8 cellular contexts compared by ENCODE assay signal in genomic region chr10:29735628-29736324, GRCh38.
DNase-seq lines count a peak whose midpoint lies in the region; ATAC-seq, FAIRE-seq and TF ChIP-seq lines count a peak whose summit lies in the region.

No MANE protein-coding gene starts in this region.

- intact Hi-C loops in endothelial cell of umbilical vein (cut with micrococcal nuclease) = loop anchor here (1.0 to 10.0 kb wide), 13 partner anchors 22 to 267 kb away; no protein-coding TSS in a partner anchor

- TF ChIP-seq POLR2A in endothelial cell of umbilical vein (IDR thresholded peaks at IDR 0.05; ENCODE audit: low read depth, low read length) = peak; percentile 20

- dilution Hi-C loops in endothelial cell of umbilical vein (cut with MboI; ENCODE audit: extremely low pct_ligation_motif_present, low sequenced_read_pairs) = no loop called here

- BruUV-seq in endothelial cell of umbilical vein (replicated peaks; lab: Mats Ljungman, UMichigan) = no TSS peak

- no peaks in the 10 kb centered on the region for H3K9me3 ChIP-seq in BE2C
- no peaks in the 10 kb centered on the region for H3K9me3 ChIP-seq in endothelial cell of umbilical vein (replicated peaks; ENCODE audit: control insufficient read depth, insufficient read depth, low read length)
- H3K9me3 ChIP-seq in mucosa of stomach (ENCODE audit: control insufficient read depth, low read length) = no peaks in the 10 kb centered on the region

- H3K9ac ChIP-seq in endothelial cell of umbilical vein (replicated peaks; ENCODE audit: extremely low read depth, insufficient read depth, low read length) = peak overlapping the region; percentile 83
- peak overlapping the region; percentile 72 for H3K9ac ChIP-seq in mucosa of stomach (ENCODE audit: low read length)

- H3K79me2 ChIP-seq in endothelial cell of umbilical vein (ENCODE audit: control insufficient read depth, insufficient read depth, low read length) = peaks cover 39% of the 10 kb centered on the region

- H2AFZ ChIP-seq in endothelial cell of umbilical vein (ENCODE audit: low read depth, low read length) = peak overlapping the region; percentile 70

- H3K4me3 ChIP-seq in BE2C (ENCODE audit: low read depth, low read length) (peak overlapping the region; percentile 75), endothelial cell of umbilical vein (replicated peaks in 1 of 3; ENCODE audit: insufficient read depth in 1 of 3, low read depth in 1 of 3, low read length in 3 of 3) (peak overlapping the region; percentile 69 to 88 (median 82)), mucosa of stomach (ENCODE audit: low read length) (peak overlapping the region; percentile 76)

- no peaks in the 10 kb centered on the region for H3K9me1 ChIP-seq in endothelial cell of umbilical vein (replicated peaks; ENCODE audit: control insufficient read depth, extremely low read depth, insufficient read depth, low read length)

- H3K4me1 ChIP-seq in BE2C (no peaks in the 10 kb centered on the region; the same call in 1 of the 2 replicates), endothelial cell of umbilical vein (ENCODE audit: control insufficient read depth, extremely low read depth, insufficient read depth, low read length) (peaks cover 15% of the 10 kb centered on the region), mucosa of stomach (ENCODE audit: control insufficient read depth, insufficient read depth, low read length) (peaks cover 8% of the 10 kb centered on the region)

- DNase-seq in BE2C = peak; percentile 84
- DNase-seq in GM19239 (ENCODE audit: insufficient read length, low spot score) = peak; percentile 97
- peak; percentile 70 for DNase-seq in NCI-H82 (lab: John Stamatoyannopoulos, UW)
- peak; percentile 38 for DNase-seq in activated CD8-positive, alpha-beta memory T cell treated with anti-CD3 and anti-CD28 coated beads, Interleukin-2, amount 50 U/mL, for 1 hour (ENCODE audit: extremely low read depth)
- DNase-seq in endothelial cell of umbilical vein (ENCODE audit: low read depth, low spot score) = peak; percentile 89
- peak; percentile 68 to 74 for DNase-seq in stimulated activated CD8-positive, alpha-beta memory T cell treated with anti-CD3 and anti-CD28 coated beads, Interleukin-4, amount 100 ng/mL, for 4 hours (ENCODE audit: low read depth in 2 of 2, low spot score in 1 of 2)

- H3K36me3 ChIP-seq in BE2C (no peaks in the 10 kb centered on the region), endothelial cell of umbilical vein (ENCODE audit: control insufficient read depth in 2 of 2, extremely low read depth in 1 of 2, insufficient read depth in 2 of 2, low read length in 2 of 2) (no peaks in the 10 kb centered on the region), mucosa of stomach (ENCODE audit: control insufficient read depth, insufficient read depth, low read length) (no peaks in the 10 kb centered on the region)

- ATAC-seq in HG03378 (IDR thresholded peaks at IDR 0.05; ENCODE audit: unreplicated experiment) = peak; percentile 65

- POLR2A ChIA-PET in endothelial cell of umbilical vein (lab: Charles Lee) = no interaction called here

- CTCF ChIA-PET in endothelial cell of umbilical vein (lab: Charles Lee) = interaction anchor here (0.6 to 3.2 kb wide), 24 partner anchors 9 to 267 kb away, joined by 3 to 28 read pairs (median 5); no protein-coding TSS in a partner anchor

- peak; percentile 78 for TF ChIP-seq CTCF in BE2C (IDR thresholded peaks at IDR 0.05; ENCODE audit: low read depth, low read length)
- TF ChIP-seq CTCF in endothelial cell of umbilical vein (IDR thresholded peaks at IDR 0.05; ENCODE audit: extremely low read depth in 1 of 2, insufficient read depth in 1 of 2, low read depth in 1 of 2, low read length in 2 of 2) = peak; percentile 90 to 92

- H3K4me2 ChIP-seq in endothelial cell of umbilical vein (ENCODE audit: insufficient read depth, low read length) = peak overlapping the region; percentile 55

- peak overlapping the region; percentile 82 for H3K27ac ChIP-seq in endothelial cell of umbilical vein (ENCODE audit: insufficient read depth, low read depth, low read length)

- H4K20me1 ChIP-seq in endothelial cell of umbilical vein (replicated peaks; ENCODE audit: control insufficient read depth, extremely low read depth, insufficient read depth, low read length) = no peaks in the 10 kb centered on the region

- FAIRE-seq in GM19239 (lab: Jason Lieb, UNC) = no peak
- no peak for FAIRE-seq in endothelial cell of umbilical vein (lab: Jason Lieb, UNC)

- no peaks in the 10 kb centered on the region for H3K27me3 ChIP-seq in BE2C
- no peaks in the 10 kb centered on the region for H3K27me3 ChIP-seq in endothelial cell of umbilical vein (ENCODE audit: control insufficient read depth in 2 of 2, insufficient read depth in 2 of 2, low read length in 2 of 2)
- H3K27me3 ChIP-seq in mucosa of stomach (ENCODE audit: control insufficient read depth, insufficient read depth, low read length) = no peaks in the 10 kb centered on the region

TF ChIP-seq in endothelial cell of umbilical vein, 7 proteins besides CTCF, POLR2A, EP300 and RAD21:
- peak; percentile 61 for TF ChIP-seq FOS (IDR thresholded peaks at IDR 0.05; ENCODE audit: borderline replicate concordance, insufficient read depth, low read length)
- TF ChIP-seq GATA2 (IDR thresholded peaks at IDR 0.05; ENCODE audit: insufficient read depth, insufficient read length, low read depth, low read length) = no peak
- no peak for TF ChIP-seq EZH2 (IDR thresholded peaks at IDR 0.05; ENCODE audit: borderline replicate concordance, low read depth, low read length, severe bottlenecking)
- no peak for TF ChIP-seq POLR2AphosphoS5 (IDR thresholded peaks at IDR 0.05; ENCODE audit: insufficient read depth, low read depth, low read length)
- TF ChIP-seq MYC (IDR thresholded peaks at IDR 0.05; ENCODE audit: low read depth, low read length) = no peak
- TF ChIP-seq JUN (IDR thresholded peaks at IDR 0.05; ENCODE audit: borderline replicate concordance, insufficient read depth, insufficient read length, low read depth) = no peak
- no peak for TF ChIP-seq MAX (IDR thresholded peaks at IDR 0.05; ENCODE audit: insufficient read depth, insufficient read length)

Comparison
In these comparisons a context has a peak if more than half of its experiments do, and no peak if none do; other contexts are left out.
1. Peak in every context shown above with its lines: DNase-seq, ATAC-seq, H3K4me3 ChIP-seq and H3K27ac ChIP-seq.
2. DNase-seq: peak in every context shown above with its lines; median percentile 97 in GM19239; 89 in endothelial cell of umbilical vein; 84 in BE2C; 71 in stimulated activated CD8-positive, alpha-beta memory T cell treated with anti-CD3 and anti-CD28 coated beads, Interleukin-4, amount 100 ng/mL, for 4 hours; 70 in NCI-H82; 38 in activated CD8-positive, alpha-beta memory T cell treated with anti-CD3 and anti-CD28 coated beads, Interleukin-2, amount 50 U/mL, for 1 hour.